ENCODE assay signal across 17 cellular contexts in the genomic region with DNA sequence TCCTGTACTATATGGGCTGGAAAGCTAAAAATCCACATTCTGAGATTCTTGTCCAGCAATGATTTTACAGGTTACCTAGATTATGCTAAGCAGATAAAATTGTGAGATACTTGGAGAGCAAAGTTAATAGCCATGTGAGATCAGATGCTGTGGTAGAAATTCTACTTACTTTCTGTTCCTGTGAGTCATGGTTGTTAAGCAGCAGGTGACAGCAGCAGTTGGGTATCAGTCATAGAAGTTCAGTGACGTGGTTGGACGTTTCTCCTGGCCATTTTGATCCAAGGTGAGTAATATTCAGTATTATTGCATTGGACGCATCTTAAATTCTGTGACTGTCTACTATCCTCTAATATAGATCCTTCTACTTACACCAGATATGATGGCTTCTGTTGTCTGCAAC.
A peak's percentile ranks its signal among the peaks of the same experiment; 100 is the strongest.
DNase-seq lines count a peak whose midpoint lies in the region; ATAC-seq and TF ChIP-seq lines count a peak whose summit lies in the region.
"Had no signal": no experiment of that assay in that cellular context is flagged by ENCODE, and none has a peak within 500 bp of the region (broad histone marks: within the 10 kb centered on the region; RNA-seq: fewer than 3 reads in every experiment).

No MANE protein-coding gene starts in this region.

- no peaks in the 10 kb centered on the region for H3K36me3 Mint-ChIP-seq in MCF 10A (ENCODE audit: insufficient read depth, unreplicated experiment)
- no peaks in the 10 kb centered on the region for H3K36me3 Mint-ChIP-seq in stimulated activated memory B cell treated with anti-CD40 and anti-IgM and Interleukin-4, amounts not matched to agents 10 μg/mL and 1 μg/mL and 100 μg/mL, for 72 hours
- H3K36me3 Mint-ChIP-seq in activated CD4-positive, alpha-beta T cell treated with anti-CD3 and anti-CD28 coated beads, Interleukin-2, amount 10 ng/mL, durations not matched to agents 7 days and 5 days (ENCODE audit: low read depth), result no peaks in the 10 kb centered on the region
- H3K36me3 Mint-ChIP-seq: brain had no signal

- H3K27ac Mint-ChIP-seq in MCF 10A (ENCODE audit: low read depth, unreplicated experiment), result no peak overlapping the region
- no peak overlapping the region for H3K27ac Mint-ChIP-seq in stimulated activated memory B cell treated with anti-CD40 and anti-IgM and Interleukin-4, amounts not matched to agents 10 μg/mL and 1 μg/mL and 100 μg/mL, for 72 hours
- no peak overlapping the region for H3K27ac Mint-ChIP-seq in activated CD4-positive, alpha-beta T cell treated with anti-CD3 and anti-CD28 coated beads, Interleukin-2, amount 10 ng/mL, durations not matched to agents 7 days and 5 days
- H3K27ac Mint-ChIP-seq: brain; stimulated activated naive CD8-positive, alpha-beta T cell treated with anti-CD3 and anti-CD28 coated beads, Interleukin-15, Interleukin-2, amounts not matched to agents 100 ng/mL and 50 ng/mL, for 24 hours had no signal

- no peak for TF ChIP-seq POLR2A in vagina (IDR thresholded peaks at IDR 0.05)

- BruUV-seq in mammary epithelial cell (replicated peaks; lab: Mats Ljungman, UMichigan) (no TSS peak), MCF 10A (replicated peaks; lab: Mats Ljungman, UMichigan) (no TSS peak)

- intact Hi-C loops in mammary epithelial cell (cut with micrococcal nuclease) (no loop called here), MCF 10A (cut with micrococcal nuclease) (no loop called here), vagina (cut with DNase I) (no loop called here)

- dilution Hi-C loops in mammary epithelial cell (cut with HindIII; ENCODE audit: low sequenced_read_pairs), result no loop called here

- TF ChIP-seq CTCF in mammary epithelial cell (conservative IDR thresholded peaks at IDR 0.05 in 1 of 2, IDR thresholded peaks at IDR 0.05 in 1 of 2; ENCODE audit: extremely low read depth in 1 of 2, insufficient read depth in 1 of 2, low read depth in 1 of 2, low read length in 2 of 2), result no peak
- no peak for TF ChIP-seq CTCF in MCF 10A (IDR thresholded peaks at IDR 0.05; ENCODE audit: unreplicated experiment)
- no peak for TF ChIP-seq CTCF in vagina (IDR thresholded peaks at IDR 0.05)

- no peaks in the 10 kb centered on the region for H3K4me1 Mint-ChIP-seq in MCF 10A (ENCODE audit: insufficient read depth, unreplicated experiment)
- no peaks in the 10 kb centered on the region for H3K4me1 Mint-ChIP-seq in stimulated activated memory B cell treated with anti-CD40 and anti-IgM and Interleukin-4, amounts not matched to agents 10 μg/mL and 1 μg/mL and 100 μg/mL, for 72 hours
- H3K4me1 Mint-ChIP-seq in activated CD4-positive, alpha-beta T cell treated with anti-CD3 and anti-CD28 coated beads, Interleukin-2, amount 10 ng/mL, durations not matched to agents 7 days and 5 days, result no peaks in the 10 kb centered on the region
- H3K4me1 Mint-ChIP-seq: brain, neural crest cell had no signal

- no peaks in the 10 kb centered on the region for H4K20me1 ChIP-seq in mammary epithelial cell (ENCODE audit: insufficient read depth, low read length)

- H3K4me1 ChIP-seq in mammary epithelial cell (ENCODE audit: insufficient read depth, low read length), result no peaks in the 10 kb centered on the region
- H3K4me1 ChIP-seq in vagina, result no peaks in the 10 kb centered on the region
- H3K4me1 ChIP-seq: lower lobe of right lung had no signal

- H3K36me3 ChIP-seq in mammary epithelial cell (ENCODE audit: insufficient read depth, low read length), result no peaks in the 10 kb centered on the region
- H3K36me3 ChIP-seq in vagina, result no peaks in the 10 kb centered on the region
- H3K36me3 ChIP-seq: lower lobe of right lung, WERI-Rb-1 had no signal

- DNase-seq in mammary epithelial cell (peak; percentile 46), MCF 10A (ENCODE audit: unreplicated experiment) (no peak), vagina (ENCODE audit: extremely low spot score in 2 of 2) (no peak), caudate nucleus (lab: John Stamatoyannopoulos, UW) (no peak)
- no peak for DNase-seq in activated CD4-positive, alpha-beta T cell treated with anti-CD3 and anti-CD28 coated beads, Interleukin-2, amount 10 ng/mL, durations not matched to agents 7 days and 5 days
- DNase-seq: 8988T; activated naive CD4-positive, alpha-beta T cell; effector CD4-positive, alpha-beta T cell; lower lobe of right lung; OCI-M1; WERI-Rb-1 had no signal

- H2AFZ ChIP-seq in mammary epithelial cell (ENCODE audit: low read depth, low read length), result no peak overlapping the region

- POLR2A ChIA-PET in MCF 10A (lab: Yijun Ruan, JAX), result no interaction called here
- POLR2A ChIA-PET in activated CD4-positive, alpha-beta T cell treated with anti-CD3 and anti-CD28 coated beads, Interleukin-2, amount 10 ng/mL, durations not matched to agents 7 days and 5 days (lab: Charles Lee), result no interaction called here

- H3K4me2 ChIP-seq in mammary epithelial cell (ENCODE audit: insufficient read depth, low read depth, low read length), result no peak overlapping the region

- no peak overlapping the region for H3K9ac ChIP-seq in mammary epithelial cell (ENCODE audit: insufficient read depth, low read length)

- ATAC-seq in HG02759 (IDR thresholded peaks at IDR 0.05; ENCODE audit: unreplicated experiment) (peak; percentile 77), HG03354 (IDR thresholded peaks at IDR 0.05; ENCODE audit: poor library complexity, severe bottlenecking, unreplicated experiment) (peak; percentile 93)
- ATAC-seq in stimulated activated memory B cell treated with anti-CD40 and anti-IgM and Interleukin-4, amounts not matched to agents 10 μg/mL and 1 μg/mL and 100 μg/mL, for 72 hours, result no peak
- ATAC-seq: lower lobe of right lung had no signal

- no peaks in the 10 kb centered on the region for H3K79me2 ChIP-seq in mammary epithelial cell (ENCODE audit: insufficient read depth, low read length)

- no peaks in the 10 kb centered on the region for H3K27me3 Mint-ChIP-seq in MCF 10A (ENCODE audit: insufficient read depth, unreplicated experiment)
- H3K27me3 Mint-ChIP-seq in stimulated activated memory B cell treated with anti-CD40 and anti-IgM and Interleukin-4, amounts not matched to agents 10 μg/mL and 1 μg/mL and 100 μg/mL, for 72 hours, result no peaks in the 10 kb centered on the region
- no peaks in the 10 kb centered on the region for H3K27me3 Mint-ChIP-seq in activated CD4-positive, alpha-beta T cell treated with anti-CD3 and anti-CD28 coated beads, Interleukin-2, amount 10 ng/mL, durations not matched to agents 7 days and 5 days
- H3K27me3 Mint-ChIP-seq: brain; stimulated activated naive CD8-positive, alpha-beta T cell treated with anti-CD3 and anti-CD28 coated beads, Interleukin-15, Interleukin-2, amounts not matched to agents 100 ng/mL and 50 ng/mL, for 24 hours had no signal

- H3K27ac ChIP-seq in mammary epithelial cell (ENCODE audit: insufficient read depth, low read depth, low read length), result no peak overlapping the region
- H3K27ac ChIP-seq in vagina, result no peak overlapping the region
- no peak overlapping the region for H3K27ac ChIP-seq in caudate nucleus (ENCODE audit: low read depth, low read length)
- H3K27ac ChIP-seq: lower lobe of right lung, WERI-Rb-1 had no signal

- no peaks in the 10 kb centered on the region for H3K9me3 ChIP-seq in mammary epithelial cell (replicated peaks; ENCODE audit: insufficient read depth, low read length)
- no peaks in the 10 kb centered on the region for H3K9me3 ChIP-seq in vagina
- H3K9me3 ChIP-seq: lower lobe of right lung had no signal

- 86% methylated on average over 3 of the region's 3 CpGs for WGBS in mammary epithelial cell (ENCODE audit: low coverage, missing lambda C conversion rate)

- H3K4me3 ChIP-seq in mammary epithelial cell (replicated peaks in 1 of 3; ENCODE audit: insufficient read depth in 1 of 3, low read depth in 2 of 3, low read length in 3 of 3) (no peak overlapping the region), vagina (no peak overlapping the region)
- H3K4me3 ChIP-seq: lower lobe of right lung had no signal

- CTCF ChIA-PET in mammary epithelial cell (lab: Charles Lee; ENCODE audit: low non-redundant PET), result no interaction called here
- CTCF ChIA-PET in MCF 10A (lab: Yijun Ruan, JAX), result interaction anchor here (0.6 kb wide), 1 partner anchor 65 kb away, joined by 3 read pairs; no protein-coding TSS in a partner anchor
- CTCF ChIA-PET in activated CD4-positive, alpha-beta T cell treated with anti-CD3 and anti-CD28 coated beads, Interleukin-2, amount 10 ng/mL, durations not matched to agents 7 days and 5 days (lab: Charles Lee), result no interaction called here

- in situ Hi-C loops in mammary epithelial cell (cut with MboI; ENCODE audit: low sequenced_read_pairs in 2 of 2), result no loop called here

- H3K9me3 Mint-ChIP-seq in MCF 10A (ENCODE audit: unreplicated experiment), result no peaks in the 10 kb centered on the region
- no peaks in the 10 kb centered on the region for H3K9me3 Mint-ChIP-seq in stimulated activated memory B cell treated with anti-CD40 and anti-IgM and Interleukin-4, amounts not matched to agents 10 μg/mL and 1 μg/mL and 100 μg/mL, for 72 hours
- no peaks in the 10 kb centered on the region for H3K9me3 Mint-ChIP-seq in activated CD4-positive, alpha-beta T cell treated with anti-CD3 and anti-CD28 coated beads, Interleukin-2, amount 10 ng/mL, durations not matched to agents 7 days and 5 days
- H3K9me3 Mint-ChIP-seq: brain had no signal

- no peak overlapping the region for H3K4me3 Mint-ChIP-seq in MCF 10A (ENCODE audit: unreplicated experiment)
- H3K4me3 Mint-ChIP-seq in stimulated activated memory B cell treated with anti-CD40 and anti-IgM and Interleukin-4, amounts not matched to agents 10 μg/mL and 1 μg/mL and 100 μg/mL, for 72 hours, result no peak overlapping the region
- H3K4me3 Mint-ChIP-seq in activated CD4-positive, alpha-beta T cell treated with anti-CD3 and anti-CD28 coated beads, Interleukin-2, amount 10 ng/mL, durations not matched to agents 7 days and 5 days, result no peak overlapping the region
- H3K4me3 Mint-ChIP-seq: brain; neural crest cell; stimulated activated naive CD8-positive, alpha-beta T cell treated with anti-CD3 and anti-CD28 coated beads, Interleukin-15, Interleukin-2, amounts not matched to agents 100 ng/mL and 50 ng/mL, for 24 hours had no signal

- H3K27me3 ChIP-seq in mammary epithelial cell (ENCODE audit: insufficient read depth, low read length), result no peaks in the 10 kb centered on the region
- no peaks in the 10 kb centered on the region for H3K27me3 ChIP-seq in vagina
